ENCODE assay signal across 23 cellular contexts in the genomic region with DNA sequence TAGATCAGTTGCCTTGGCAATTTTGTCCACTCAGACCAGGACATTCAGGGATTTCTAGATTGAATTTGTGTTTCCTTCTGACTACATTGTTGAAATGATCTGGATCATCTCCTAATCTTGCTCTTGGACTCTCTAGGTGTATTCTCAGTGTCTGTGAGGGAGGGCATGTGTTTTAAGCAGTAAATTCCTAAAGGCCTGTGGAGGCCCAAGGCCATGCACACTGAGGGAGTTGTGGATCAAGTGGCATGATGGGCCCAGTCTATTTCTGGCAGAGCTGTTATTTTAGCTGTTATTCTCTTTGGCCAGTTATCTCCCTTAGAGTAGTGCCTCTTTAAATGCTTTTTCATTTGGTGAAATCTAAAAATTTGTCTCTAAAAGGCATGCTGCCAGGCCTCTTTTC.
DNase-seq lines count a peak whose midpoint lies in the region; FAIRE-seq and TF ChIP-seq lines count a peak whose summit lies in the region.
"Had no signal": no experiment of that assay in that cellular context is flagged by ENCODE, and none has a peak within 500 bp of the region (broad histone marks: within the 10 kb centered on the region; RNA-seq: fewer than 3 reads in every experiment).

No MANE protein-coding gene starts in this region.

- no peaks in the 10 kb centered on the region for H3K36me3 ChIP-seq in OCI-LY1 (ENCODE audit: insufficient read depth, low read length)
- H3K36me3 ChIP-seq in kidney (ENCODE audit: control insufficient read depth in 1 of 2, insufficient read depth in 2 of 2, low read length in 2 of 2): no peaks in the 10 kb centered on the region
- H3K36me3 ChIP-seq in WERI-Rb-1: no peaks in the 10 kb centered on the region
- H3K36me3 ChIP-seq: BLaER1 had no signal

- 0 out of 2 replicates have a peak, but pooled peaks cover 5% of the 10 kb centered on the region for H3F3A ChIP-seq in OCI-LY1 (ENCODE audit: insufficient read depth, low read length)

- H3K4me2 ChIP-seq in OCI-LY1 (ENCODE audit: low read length): peak overlapping the region; percentile 84
- H3K4me2 ChIP-seq: BLaER1, PC-9 had no signal

- no peaks in the 10 kb centered on the region for H3K9me2 ChIP-seq in OCI-LY1 (ENCODE audit: low read depth, low read length)

- H4K20me1 ChIP-seq in OCI-LY1 (ENCODE audit: insufficient read depth, low read length): no peaks in the 10 kb centered on the region
- H4K20me1 ChIP-seq: BLaER1 had no signal

- DNase-seq in myocyte (ENCODE audit: low read depth) (peak; percentile 13), DMS 273 treated with DMSO at 0.1 percent for 48 hours (lab: John Stamatoyannopoulos, UW) (no peak), kidney (no peak), NCI-H1436 (lab: John Stamatoyannopoulos, UW) (no peak), WERI-Rb-1 (no peak)
- DNase-seq: CD4-positive, alpha-beta T cell; COR-L47; DND-41; KG1; NCI-H1105; NCI-H1694; NCI-H2081; NCI-H2171; NCI-H446 treated with DMSO at 0.1 percent for 48 hours; NCI-H526 treated with DMSO at 0.1 percent for 48 hours; PC-9; RPMI8226; SHP77; SW 1271 had no signal

- in situ Hi-C loops in GM18951 (cut with MboI; ENCODE audit: low sequenced_read_pairs, unreplicated experiment): loop anchor here (10.0 to 25.0 kb wide), 3 partner anchors 92 to 1026 kb away; no protein-coding TSS in a partner anchor

- peak; percentile 1 for TF ChIP-seq POLR2A in GM18951 (IDR thresholded peaks at IDR 0.05; ENCODE audit: extremely low read depth, insufficient read depth, insufficient read length)

- H3K27me3 ChIP-seq in OCI-LY1 (ENCODE audit: insufficient read depth, low read length): no peaks in the 10 kb centered on the region
- peaks cover 58% of the 10 kb centered on the region for H3K27me3 ChIP-seq in WERI-Rb-1 (ENCODE audit: insufficient read depth, low read depth, severe bottlenecking)
- H3K27me3 ChIP-seq: BLaER1 had no signal

- H3K9ac ChIP-seq in OCI-LY1 (ENCODE audit: low read length) (peak overlapping the region; percentile 98), kidney (ENCODE audit: low read length in 2 of 2) (no peak overlapping the region)
- H3K9ac ChIP-seq: BLaER1 had no signal

- H3K27ac ChIP-seq in OCI-LY1 (ENCODE audit: low read depth, low read length, poor library complexity, severe bottlenecking): peak overlapping the region; percentile 100
- no peak overlapping the region for H3K27ac ChIP-seq in kidney (ENCODE audit: low read depth in 2 of 2, low read length in 2 of 2)
- H3K27ac ChIP-seq in WERI-Rb-1: no peak overlapping the region
- H3K27ac ChIP-seq: BLaER1, PC-9 had no signal

- intact Hi-C loops in kidney (cut with DNase I): no loop called here

- H3K4me3 ChIP-seq in OCI-LY1 (ENCODE audit: low read depth, low read length, poor library complexity, severe bottlenecking) (peak overlapping the region; percentile 4), kidney (ENCODE audit: low read length in 2 of 2) (no peak overlapping the region), WERI-Rb-1 (ENCODE audit: low read depth, low read length) (no peak overlapping the region)
- H3K4me3 ChIP-seq: BLaER1, PC-9 had no signal

- H3K79me2 ChIP-seq in OCI-LY1 (ENCODE audit: insufficient read depth, low read length): peaks cover 37% of the 10 kb centered on the region

- no peak for FAIRE-seq in kidney (lab: Jason Lieb, UNC)
- FAIRE-seq: H1 had no signal

- no peaks in the 10 kb centered on the region for H3K9me3 ChIP-seq in OCI-LY1 (ENCODE audit: low read length)
- H3K9me3 ChIP-seq in kidney (ENCODE audit: control insufficient read depth in 1 of 2, low read length in 2 of 2): no peaks in the 10 kb centered on the region
- no peaks in the 10 kb centered on the region for H3K9me3 ChIP-seq in WERI-Rb-1 (ENCODE audit: severe bottlenecking)
- H3K9me3 ChIP-seq: BLaER1 had no signal

- TF ChIP-seq CTCF in OCI-LY1 (IDR thresholded peaks at IDR 0.05; ENCODE audit: low read length) (no peak), kidney (IDR thresholded peaks at IDR 0.05; ENCODE audit: borderline replicate concordance, extremely low read depth, insufficient read depth) (no peak), WERI-Rb-1 (IDR thresholded peaks at IDR 0.05; ENCODE audit: low read depth, low read length) (no peak)

- H2AFZ ChIP-seq in OCI-LY1 (ENCODE audit: low read length): no peak overlapping the region
- H2AFZ ChIP-seq: PC-9 had no signal

- H3K4me1 ChIP-seq in OCI-LY1 (ENCODE audit: insufficient read depth, low read length, severe bottlenecking): peaks cover 100% of the 10 kb centered on the region
- H3K4me1 ChIP-seq in kidney (ENCODE audit: control insufficient read depth in 1 of 2, insufficient read depth in 1 of 2, low read depth in 1 of 2, low read length in 2 of 2): no peaks in the 10 kb centered on the region
